In the genomic region with DNA sequence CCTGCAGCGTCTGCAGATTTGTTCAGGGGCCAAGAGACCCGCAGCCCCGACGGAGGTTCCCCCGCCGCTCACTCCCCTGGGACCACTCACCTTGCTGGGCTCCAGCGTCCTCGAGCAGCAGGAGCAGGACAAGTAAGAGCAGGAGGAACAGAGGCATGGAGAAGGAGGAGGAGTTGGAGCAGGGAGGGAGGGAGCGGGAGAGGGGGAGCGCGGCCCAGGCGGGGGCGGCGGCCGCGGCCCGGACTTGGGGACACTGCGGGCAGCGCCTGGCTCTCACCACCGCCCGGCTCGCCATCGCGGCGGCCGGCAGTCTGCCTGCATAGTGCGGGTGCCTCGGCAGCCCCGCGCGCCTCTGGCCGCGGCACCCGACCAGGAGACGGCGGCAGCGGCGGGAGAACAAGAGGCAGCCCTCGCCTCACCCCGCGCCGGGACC, we compare ENCODE assay signal across 8 cellular contexts. TPM values are rescaled to one million over a fixed set of nuclear protein-coding genes. Genes with fewer than 3 reads are reported as not detected.
DNase-seq lines count a peak whose midpoint lies in the region; ATAC-seq and TF ChIP-seq lines count a peak whose summit lies in the region.

No MANE protein-coding gene starts in this region.

- peak overlapping the region; percentile 88 for H3K27ac ChIP-seq in psoas muscle

- DNase-seq in AG08396 (ENCODE audit: low spot score) (peak; percentile 63), NT2/D1 (ENCODE audit: low read depth, low spot score) (peak; percentile 58), astrocyte of the hippocampus (ENCODE audit: low read depth, low spot score) (peak; percentile 80), hippocampal formation (lab: John Stamatoyannopoulos, UW) (peak; percentile 38 to 45), psoas muscle (peak; percentile 44 to 60), NCI-H128 (lab: John Stamatoyannopoulos, UW; ENCODE audit: unreplicated experiment) (no peak)

- H3K9me3 ChIP-seq in NT2/D1 (ENCODE audit: insufficient read depth, low read length) (no peaks in the 10 kb centered on the region), psoas muscle (no peaks in the 10 kb centered on the region)

- peak; percentile 23 for ATAC-seq in GM18868 (IDR thresholded peaks at IDR 0.05; ENCODE audit: unreplicated experiment)
- ATAC-seq in HG03064 (IDR thresholded peaks at IDR 0.05; ENCODE audit: low read depth, unreplicated experiment): peak; percentile 33
- ATAC-seq in psoas muscle: peak; percentile 50 to 68 (median 58)

- TF ChIP-seq CTCF in psoas muscle (IDR thresholded peaks at IDR 0.05): no peak

- peak overlapping the region; percentile 96 for H3K9ac ChIP-seq in NT2/D1 (ENCODE audit: insufficient read length, low read depth)

- 0 to 1% (median 0%) methylated on average over 17 to 42 of the region's 42 CpGs for WGBS in psoas muscle, 3 donors

- no peaks in the 10 kb centered on the region for H3K4me1 ChIP-seq in NT2/D1 (ENCODE audit: insufficient read depth, insufficient read length)
- H3K4me1 ChIP-seq in psoas muscle: peaks cover 13% of the 10 kb centered on the region

- peaks cover 3% of the 10 kb centered on the region for H3K36me3 ChIP-seq in NT2/D1 (ENCODE audit: insufficient read depth, insufficient read length, low read length)
- H3K36me3 ChIP-seq in psoas muscle (ENCODE audit: insufficient read depth in 1 of 2, low read depth in 1 of 2): no peaks in the 10 kb centered on the region

- intact Hi-C loops in psoas muscle (cut with DNase I): loop anchor here in 1 of 2 donors (5.0 kb wide), 1 partner anchor 91 kb away; no protein-coding TSS in a partner anchor

- H3K4me3 ChIP-seq in NT2/D1 (ENCODE audit: insufficient read length, low read depth): peak overlapping the region; percentile 92
- H3K4me3 ChIP-seq in psoas muscle: peak overlapping the region; percentile 97

- H3K27me3 ChIP-seq in NT2/D1 (ENCODE audit: insufficient read depth, insufficient read length) (no peaks in the 10 kb centered on the region), psoas muscle (ENCODE audit: insufficient read depth in 3 of 3, low read length in 2 of 3) (no peaks in the 10 kb centered on the region)

RNA-seq across cellular contexts. Expression of a gene that starts 0.4 kb away (rescaled TPM):
- total RNA-seq in psoas muscle: 10 to 100 TPM in 2 of 4 donors, 1 to 10 TPM in 2; 4.1 to 13.9 (median 10.2) TPM
- 1 to 10 TPM; 2.9 to 5.3 (median 3.8) TPM for polyA plus RNA-seq in psoas muscle
